Comparison of ENCODE assay signal across 15 cellular contexts in genomic region chr15:71788646-71789579, GRCh38. TPM values are rescaled to one million over a fixed set of nuclear protein-coding genes. Genes with fewer than 3 reads are reported as not detected.
DNase-seq lines count a peak whose midpoint lies in the region; ATAC-seq and TF ChIP-seq lines count a peak whose summit lies in the region.
"Had no signal": no experiment of that assay in that cellular context is flagged by ENCODE, and none has a peak within 500 bp of the region (broad histone marks: within the 10 kb centered on the region; RNA-seq: fewer than 3 reads in every experiment).

No MANE protein-coding gene starts in this region.

- no peak for ATAC-seq in RWPE2 (ENCODE audit: low read depth)
- no peak for ATAC-seq in HG02571 (IDR thresholded peaks at IDR 0.05; ENCODE audit: unreplicated experiment)

- intact Hi-C loops in activated naive CD4-positive, alpha-beta T cell treated with anti-CD3 and anti-CD28 coated beads for 36 hours (cut with micrococcal nuclease), result no loop called here

- 92 to 98% methylated on average over 10 to 15 of the region's 15 CpGs for WGBS in endodermal cell (ENCODE audit: insufficient coverage in 1 of 2, insufficient read length in 1 of 2), 2 experiments

- peak overlapping the region; percentile 86 for H3K27ac ChIP-seq in RWPE2 (ENCODE audit: poor library complexity, severe bottlenecking)
- H3K27ac ChIP-seq in endodermal cell (ENCODE audit: low read depth, low read length), result no peak overlapping the region

- no peaks in the 10 kb centered on the region for H3K36me3 Mint-ChIP-seq in endodermal cell (ENCODE audit: low read depth)
- H3K36me3 Mint-ChIP-seq in activated naive CD4-positive, alpha-beta T cell treated with anti-CD3 and anti-CD28 coated beads for 36 hours (ENCODE audit: low read depth), result no peaks in the 10 kb centered on the region
- H3K36me3 Mint-ChIP-seq: IgD-negative memory B cell had no signal

- no peaks in the 10 kb centered on the region for H3K4me1 Mint-ChIP-seq in endodermal cell
- H3K4me1 Mint-ChIP-seq in activated naive CD4-positive, alpha-beta T cell treated with anti-CD3 and anti-CD28 coated beads for 36 hours (ENCODE audit: low read depth), result no peaks in the 10 kb centered on the region

- H3K4me3 ChIP-seq in RWPE2 (ENCODE audit: severe bottlenecking) (no peak overlapping the region), endodermal cell (ENCODE audit: low read length) (no peak overlapping the region)

- peaks cover 2% of the 10 kb centered on the region for H3K27me3 Mint-ChIP-seq in endodermal cell (ENCODE audit: insufficient read depth)
- peaks cover 8% of the 10 kb centered on the region for H3K27me3 Mint-ChIP-seq in activated naive CD4-positive, alpha-beta T cell treated with anti-CD3 and anti-CD28 coated beads for 36 hours (ENCODE audit: low read depth)

- H3K4me3 Mint-ChIP-seq in endodermal cell, result no peak overlapping the region
- H3K4me3 Mint-ChIP-seq in activated naive CD4-positive, alpha-beta T cell treated with anti-CD3 and anti-CD28 coated beads for 36 hours, result no peak overlapping the region
- H3K4me3 Mint-ChIP-seq: IgD-negative memory B cell had no signal

- no peak for TF ChIP-seq CTCF in RWPE2 (IDR thresholded peaks at IDR 0.05; ENCODE audit: poor library complexity, severe bottlenecking)
- TF ChIP-seq CTCF in endodermal cell (conservative IDR thresholded peaks at IDR 0.05), result no peak

- no peak overlapping the region for H3K9ac ChIP-seq in endodermal cell (ENCODE audit: extremely low read depth, low read length, poor library complexity, severe bottlenecking)

- H3K36me3 ChIP-seq in RWPE2 (ENCODE audit: low read depth) (no peaks in the 10 kb centered on the region), endodermal cell (ENCODE audit: control insufficient read depth, insufficient read depth, low read length) (no peaks in the 10 kb centered on the region)

- no peak overlapping the region for H3K27ac Mint-ChIP-seq in endodermal cell
- no peak overlapping the region for H3K27ac Mint-ChIP-seq in activated naive CD4-positive, alpha-beta T cell treated with anti-CD3 and anti-CD28 coated beads for 36 hours
- H3K27ac Mint-ChIP-seq: IgD-negative memory B cell had no signal

- peak; percentile 4 for DNase-seq in D341Med (ENCODE audit: low spot score)
- peak; percentile 17 for DNase-seq in RWPE2 (ENCODE audit: low spot score)
- DNase-seq in endodermal cell, result peak; percentile 33
- peak; percentile 22 for DNase-seq in mesenteric fat pad (ENCODE audit: low spot score)
- DNase-seq in G401 (ENCODE audit: low spot score), result no peak
- no peak for DNase-seq in stimulated activated CD4-positive, alpha-beta T cell treated with anti-CD3 and anti-CD28 coated beads, Interleukin-2, amount 100 ng/mL, for 48 hours
- DNase-seq in activated naive CD4-positive, alpha-beta T cell treated with anti-CD3 and anti-CD28 coated beads for 36 hours, result no peak
- DNase-seq: AML-193, Calu3, DMS79 treated with DMSO at 0.1 percent for 48 hours, NCI-H1417, NCI-H2029, NCI-H510A treated with DMSO at 0.1 percent for 48 hours had no signal

- peaks cover 34% of the 10 kb centered on the region for H3K4me1 ChIP-seq in RWPE2 (ENCODE audit: insufficient read depth, poor library complexity, severe bottlenecking)
- no peaks in the 10 kb centered on the region for H3K4me1 ChIP-seq in endodermal cell (ENCODE audit: control insufficient read depth, insufficient read depth, low read length)

- H3K27me3 ChIP-seq in RWPE2 (ENCODE audit: insufficient read depth, poor library complexity, severe bottlenecking) (no peaks in the 10 kb centered on the region), endodermal cell (ENCODE audit: control insufficient read depth, insufficient read depth, low read length, poor library complexity, severe bottlenecking) (no peaks in the 10 kb centered on the region)

- peaks cover 2% of the 10 kb centered on the region for H3K9me3 Mint-ChIP-seq in endodermal cell
- H3K9me3 Mint-ChIP-seq in activated naive CD4-positive, alpha-beta T cell treated with anti-CD3 and anti-CD28 coated beads for 36 hours, result no peaks in the 10 kb centered on the region
- H3K9me3 Mint-ChIP-seq: IgD-negative memory B cell had no signal

- H3K9me3 ChIP-seq in RWPE2 (ENCODE audit: severe bottlenecking) (no peaks in the 10 kb centered on the region), endodermal cell (ENCODE audit: control insufficient read depth, low read length) (no peaks in the 10 kb centered on the region)

- CTCF ChIA-PET in activated naive CD4-positive, alpha-beta T cell treated with anti-CD3 and anti-CD28 coated beads for 36 hours (lab: Charles Lee), result no interaction called here

- in situ Hi-C loops in G401 (cut with HindIII; ENCODE audit: low sequenced_read_pairs), result no loop called here

RNA-seq across cellular contexts. Expression of gene NR2E3, which starts 21.4 kb away (rescaled TPM):
- total RNA-seq in endodermal cell (under 1 TPM; 0.15 to 0.55 TPM), mesenteric fat pad (not detected)
- polyA plus RNA-seq in endodermal cell (2013, experiment 1 of 2), result 0.28 TPM
- not detected for polyA plus RNA-seq in endodermal cell (2013, experiment 2 of 2)
- total RNA-seq in G401 (2014; rRNA removed; shearing (Covaris generic)), result not detected in 2 replicates
- not detected for total RNA-seq in activated naive CD4-positive, alpha-beta T cell treated with anti-CD3 and anti-CD28 coated beads for 36 hours

Comparison
In these comparisons a context has a peak if more than half of its experiments do, and no peak if none do; other contexts are left out.
1. DNase-seq: peak in D341Med (single experiment), RWPE2 (single experiment), endodermal cell (single experiment) and mesenteric fat pad (single experiment); none in G401 (single experiment), stimulated activated CD4-positive, alpha-beta T cell treated with anti-CD3 and anti-CD28 coated beads, Interleukin-2, amount 100 ng/mL, for 48 hours (0 of 2) and activated naive CD4-positive, alpha-beta T cell treated with anti-CD3 and anti-CD28 coated beads for 36 hours (single experiment).